ENCODE assay signal across 8 cellular contexts in the genomic region with DNA sequence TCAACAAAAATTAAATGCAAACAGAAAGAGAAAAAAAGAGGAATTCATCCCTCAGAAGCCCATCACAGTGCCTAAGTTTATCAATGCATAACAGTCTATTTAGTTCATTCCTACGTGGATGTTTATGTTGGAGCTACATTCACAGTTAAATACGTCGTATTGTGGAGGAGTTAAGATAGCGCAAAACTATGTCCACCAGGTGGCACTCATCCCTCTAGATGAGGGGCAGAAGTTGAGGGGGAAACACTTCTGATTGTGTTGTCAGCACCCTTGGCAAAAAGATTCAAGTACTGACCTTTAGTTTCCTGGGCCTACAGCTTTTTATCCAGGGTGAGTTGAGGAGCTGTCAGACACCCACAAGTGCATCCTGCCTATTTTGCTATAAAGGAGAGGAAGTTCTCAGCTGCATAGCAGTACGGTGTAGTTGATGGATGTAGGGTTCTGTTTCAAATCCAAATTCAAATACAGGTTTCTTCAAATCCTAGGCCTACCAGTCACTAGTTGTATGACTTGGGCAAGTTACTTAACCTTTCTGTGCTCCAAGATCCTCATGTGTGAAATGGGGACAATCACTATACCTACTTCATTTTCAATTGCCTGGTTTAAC. TPM values are rescaled to one million over a fixed set of nuclear protein-coding genes. Genes with fewer than 3 reads are reported as not detected.
DNase-seq lines count a peak whose midpoint lies in the region; ATAC-seq, FAIRE-seq and TF ChIP-seq lines count a peak whose summit lies in the region.

No MANE protein-coding gene starts in this region.

- peaks cover 3 to 14% of the 10 kb centered on the region in 2 donors for H3K27me3 Mint-ChIP-seq in natural killer cell treated with Interleukin-12 subunit alpha and Interleukin-12 subunit beta and Interleukin-15 and Interleukin-18, amount 100 ng/mL, for 72 hours
- no peaks in the 10 kb centered on the region for H3K27me3 Mint-ChIP-seq in activated T-helper 17 cell treated with anti-CD3 and anti-CD28 coated beads, Interleukin-2, amount 50 U/mL, for 72 hours

- H3K27ac Mint-ChIP-seq in natural killer cell treated with Interleukin-12 subunit alpha and Interleukin-12 subunit beta and Interleukin-15 and Interleukin-18, amount 100 ng/mL, for 72 hours, result peak overlapping the region in 1 of 2 donors; percentile 69
- H3K27ac Mint-ChIP-seq in activated T-helper 17 cell treated with anti-CD3 and anti-CD28 coated beads, Interleukin-2, amount 50 U/mL, for 72 hours, result no peak overlapping the region

- H3K4me1 Mint-ChIP-seq in natural killer cell treated with Interleukin-12 subunit alpha and Interleukin-12 subunit beta and Interleukin-15 and Interleukin-18, amount 100 ng/mL, for 72 hours (ENCODE audit: low read depth in 2 of 2), result peaks cover 27 to 31% of the 10 kb centered on the region in 2 donors
- peaks cover 6% of the 10 kb centered on the region for H3K4me1 Mint-ChIP-seq in activated T-helper 17 cell treated with anti-CD3 and anti-CD28 coated beads, Interleukin-2, amount 50 U/mL, for 72 hours

- TF ChIP-seq EP300 in sigmoid colon (IDR thresholded peaks at IDR 0.05), result no peak

- in situ Hi-C loops in G401 (cut with HindIII; ENCODE audit: low sequenced_read_pairs), result no loop called here

- DNase-seq in G401 (ENCODE audit: low spot score), result peak; percentile 20
- DNase-seq in H54 (ENCODE audit: insufficient read length, low spot score), result no peak
- peak; percentile 39 for DNase-seq in NCI-H146 (lab: John Stamatoyannopoulos, UW)
- DNase-seq in WERI-Rb-1, result peak; percentile 71
- DNase-seq in fibroblast of gingiva (ENCODE audit: low read depth), result peak; percentile 58
- peak; percentile 70 for DNase-seq in natural killer cell treated with Interleukin-12 subunit alpha and Interleukin-12 subunit beta and Interleukin-15 and Interleukin-18, amount 100 ng/mL, for 72 hours (ENCODE audit: low spot score)
- DNase-seq in sigmoid colon, result no peak

- no peak overlapping the region for H3K27ac ChIP-seq in WERI-Rb-1
- no peak overlapping the region for H3K27ac ChIP-seq in sigmoid colon

- no peak overlapping the region for H3K4me3 ChIP-seq in WERI-Rb-1 (ENCODE audit: low read depth, low read length)
- no peak overlapping the region for H3K4me3 ChIP-seq in sigmoid colon

- peaks cover 0 to 7% (median 2%) of the 10 kb centered on the region in 4 donors for H3K4me1 ChIP-seq in sigmoid colon

- peak; percentile 54 to 72 for ATAC-seq in natural killer cell treated with Interleukin-12 subunit alpha and Interleukin-12 subunit beta and Interleukin-15 and Interleukin-18, amount 100 ng/mL, for 72 hours
- ATAC-seq in activated T-helper 17 cell treated with anti-CD3 and anti-CD28 coated beads, Interleukin-2, amount 50 U/mL, for 72 hours (replicated peaks), result no peak

- 44 to 52% methylated on average over 5 of the region's 5 CpGs for WGBS in sigmoid colon, 2 donors

- intact Hi-C loops in sigmoid colon (cut with DNase I), result no loop called here

- TF ChIP-seq POLR2A in H54 (IDR thresholded peaks at IDR 0.05; ENCODE audit: low read depth, low read length) (no peak), sigmoid colon (IDR thresholded peaks at IDR 0.05) (no peak)

- H3K4me3 Mint-ChIP-seq in natural killer cell treated with Interleukin-12 subunit alpha and Interleukin-12 subunit beta and Interleukin-15 and Interleukin-18, amount 100 ng/mL, for 72 hours, result no peak overlapping the region
- H3K4me3 Mint-ChIP-seq in activated T-helper 17 cell treated with anti-CD3 and anti-CD28 coated beads, Interleukin-2, amount 50 U/mL, for 72 hours, result no peak overlapping the region

- TF ChIP-seq CTCF in WERI-Rb-1 (IDR thresholded peaks at IDR 0.05; ENCODE audit: low read depth, low read length) (peak; percentile 57), sigmoid colon (IDR thresholded peaks at IDR 0.05) (peak in 2 of 4 experiments; percentile 19 to 53)

- no peaks in the 10 kb centered on the region for H3K9me3 ChIP-seq in WERI-Rb-1 (ENCODE audit: severe bottlenecking)
- no peaks in the 10 kb centered on the region for H3K9me3 ChIP-seq in sigmoid colon

- H3K9me3 Mint-ChIP-seq in natural killer cell treated with Interleukin-12 subunit alpha and Interleukin-12 subunit beta and Interleukin-15 and Interleukin-18, amount 100 ng/mL, for 72 hours, result peaks cover 7% of the 10 kb centered on the region
- peaks cover 5% of the 10 kb centered on the region for H3K9me3 Mint-ChIP-seq in activated T-helper 17 cell treated with anti-CD3 and anti-CD28 coated beads, Interleukin-2, amount 50 U/mL, for 72 hours

- H3K36me3 ChIP-seq in WERI-Rb-1 (no peaks in the 10 kb centered on the region), sigmoid colon (no peaks in the 10 kb centered on the region)

- FAIRE-seq in H54 (lab: Jason Lieb, UNC), result peak; percentile 84

- peaks cover 18% of the 10 kb centered on the region for H3K36me3 Mint-ChIP-seq in natural killer cell treated with Interleukin-12 subunit alpha and Interleukin-12 subunit beta and Interleukin-15 and Interleukin-18, amount 100 ng/mL, for 72 hours
- H3K36me3 Mint-ChIP-seq in activated T-helper 17 cell treated with anti-CD3 and anti-CD28 coated beads, Interleukin-2, amount 50 U/mL, for 72 hours (ENCODE audit: low read depth), result no peaks in the 10 kb centered on the region

- no peaks in the 10 kb centered on the region for H3K27me3 ChIP-seq in WERI-Rb-1 (ENCODE audit: insufficient read depth, low read depth, severe bottlenecking)
- H3K27me3 ChIP-seq in sigmoid colon, result no peaks in the 10 kb centered on the region

RNA-seq across cellular contexts. Expression of gene MYO1B, which starts 26.8 kb away (rescaled TPM):
- 32.6 TPM in 1 of 2 replicates, not detected in the other for total RNA-seq in G401 (2014; rRNA removed; shearing (Covaris generic))
- total RNA-seq in natural killer cell treated with Interleukin-12 subunit alpha and Interleukin-12 subunit beta and Interleukin-15 and Interleukin-18, amount 100 ng/mL, for 72 hours, result 1 to 10 TPM; 6.3 to 9.3 TPM
- 10 to 100 TPM in 1 of 2 donors, 1 to 10 TPM in 1; 2.4 to 28.5 TPM for total RNA-seq in activated T-helper 17 cell treated with anti-CD3 and anti-CD28 coated beads, Interleukin-2, amount 50 U/mL, for 72 hours
- total RNA-seq in sigmoid colon, result 10 to 100 TPM in 1 of 4 donors, 1 to 10 TPM in 3; 6.2 to 16.3 (median 9.5) TPM
- polyA plus RNA-seq in sigmoid colon, result 10 to 100 TPM; 13.8 to 37.1 (median 14.8) TPM

Comparison
In these comparisons a context has a peak if more than half of its experiments do, and no peak if none do; other contexts are left out.
1. DNase-seq: peak in G401 (single experiment), NCI-H146 (single experiment), WERI-Rb-1 (single experiment), fibroblast of gingiva (single experiment) and natural killer cell treated with Interleukin-12 subunit alpha and Interleukin-12 subunit beta and Interleukin-15 and Interleukin-18, amount 100 ng/mL, for 72 hours (single experiment); none in H54 (single experiment) and sigmoid colon (single experiment).